Comparison of ENCODE assay signal across 1 cellular context in the genomic region with DNA sequence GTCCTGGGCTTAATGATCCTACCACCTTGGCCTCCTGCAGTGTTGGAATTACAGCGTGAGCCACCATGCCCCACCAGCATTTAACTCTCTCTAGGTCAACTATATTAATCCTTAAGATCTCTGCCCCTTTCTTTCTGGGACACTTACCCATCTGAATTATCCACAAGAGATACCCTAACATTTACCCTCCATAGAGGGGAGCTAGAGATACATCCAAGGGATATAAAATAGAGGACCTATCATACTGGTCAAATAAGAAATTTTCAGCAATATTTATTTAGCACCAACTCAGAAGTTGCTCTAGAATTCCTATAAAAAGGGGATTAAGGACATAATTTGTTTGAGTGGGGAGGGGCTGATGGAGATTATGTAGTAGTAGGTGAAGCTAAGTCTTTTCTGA.
TF ChIP-seq lines count a peak whose summit lies in the region.

No MANE protein-coding gene starts in this region.

TF ChIP-seq in WTC11, 78 proteins besides CTCF, POLR2A, EP300 and RAD21 (continued from another document):
- TF ChIP-seq SOX15 (CRISPR knock-in tag; IDR thresholded peaks at IDR 0.05) = no peak
